Comparison of ENCODE assay signal across 19 cellular contexts in genomic region chr2:209638346-209638745, GRCh38.
A peak's percentile ranks its signal among the peaks of the same experiment; 100 is the strongest.
DNase-seq lines count a peak whose midpoint lies in the region; ATAC-seq, FAIRE-seq and TF ChIP-seq lines count a peak whose summit lies in the region.
"Had no signal": no experiment of that assay in that cellular context is flagged by ENCODE, and none has a peak within 500 bp of the region (broad histone marks: within the 10 kb centered on the region; RNA-seq: fewer than 3 reads in every experiment).

No MANE protein-coding gene starts in this region.

- no peaks in the 10 kb centered on the region for H3K9me2 ChIP-seq in GM23248 (ENCODE audit: insufficient read depth)

- H3K79me2 ChIP-seq in GM23248 (ENCODE audit: insufficient read depth), result no peaks in the 10 kb centered on the region
- H3K79me2 ChIP-seq in fibroblast of lung (ENCODE audit: control insufficient read depth, insufficient read depth, low read length), result no peaks in the 10 kb centered on the region

- in situ Hi-C loops in GM23248 (cut with MboI), result no loop called here

- ATAC-seq in HG03025 (IDR thresholded peaks at IDR 0.05; ENCODE audit: low FRiP score, unreplicated experiment), result no peak
- ATAC-seq: heart right ventricle, natural killer cell, right lobe of liver had no signal

- 1 to 7% methylated on average over 2 of the region's 2 CpGs for WGBS in GM23248 (ENCODE audit: low coverage in 1 of 2, low lambda C conversion rate in 2 of 2, missing lambda C conversion rate in 2 of 2), 2 experiments

- CTCF ChIA-PET in AG04449 (lab: Yijun Ruan, JAX), result no interaction called here

- H3K4me1 ChIP-seq in GM23248 (ENCODE audit: insufficient read depth) (peaks cover 38% of the 10 kb centered on the region), fibroblast of lung (ENCODE audit: control insufficient read depth, extremely low read depth, insufficient read depth, low read length) (no peaks in the 10 kb centered on the region)
- H3K4me1 ChIP-seq: BLaER1 treated with 17β-estradiol and CSF1 and Interleukin-3, amounts not matched to agents 10 nM and 100 nM; heart right ventricle; left ventricle myocardium inferior; right lobe of liver had no signal

- H2AFZ ChIP-seq in GM23248, result no peak overlapping the region
- H2AFZ ChIP-seq in fibroblast of lung (ENCODE audit: low read length), result no peak overlapping the region

- H3K9me3 ChIP-seq in GM23248 (ENCODE audit: low read depth) (no peaks in the 10 kb centered on the region), fibroblast of lung (ENCODE audit: control insufficient read depth, insufficient read depth, low read depth, low read length) (no peaks in the 10 kb centered on the region)
- H3K9me3 ChIP-seq: BLaER1 treated with 17β-estradiol and CSF1 and Interleukin-3, amounts not matched to agents 10 nM and 100 nM; heart right ventricle; left ventricle myocardium inferior; right lobe of liver had no signal

- H3K9ac ChIP-seq in GM23248, result no peak overlapping the region
- no peak overlapping the region for H3K9ac ChIP-seq in fibroblast of lung (ENCODE audit: insufficient read depth, low read length)
- H3K9ac ChIP-seq: BLaER1 treated with 17β-estradiol and CSF1 and Interleukin-3, amounts not matched to agents 10 nM and 100 nM had no signal

- no peak for TF ChIP-seq CTCF in AG04449 (IDR thresholded peaks at IDR 0.05; ENCODE audit: insufficient read depth, low read length, missing control alignments)
- no peak for TF ChIP-seq CTCF in fibroblast of lung (conservative IDR thresholded peaks at IDR 0.05 in 1 of 2, IDR thresholded peaks at IDR 0.05 in 1 of 2; ENCODE audit: low read depth in 1 of 2, low read length in 2 of 2)

- H4K20me1 ChIP-seq in GM23248 (ENCODE audit: insufficient read depth) (no peaks in the 10 kb centered on the region), fibroblast of lung (ENCODE audit: control insufficient read depth, extremely low read depth, insufficient read depth, low read length) (no peaks in the 10 kb centered on the region)
- H4K20me1 ChIP-seq: BLaER1 treated with 17β-estradiol and CSF1 and Interleukin-3, amounts not matched to agents 10 nM and 100 nM had no signal

- H3K36me3 ChIP-seq in GM23248 (ENCODE audit: low read depth), result no peaks in the 10 kb centered on the region
- no peaks in the 10 kb centered on the region for H3K36me3 ChIP-seq in fibroblast of lung (ENCODE audit: control insufficient read depth, insufficient read depth, low read length)
- H3K36me3 ChIP-seq: BLaER1 treated with 17β-estradiol and CSF1 and Interleukin-3, amounts not matched to agents 10 nM and 100 nM; heart right ventricle; left ventricle myocardium inferior; right lobe of liver had no signal

- POLR2A ChIA-PET in AG04449 (lab: Yijun Ruan, JAX), result no interaction called here

- H3F3A ChIP-seq in GM23248 (ENCODE audit: insufficient read depth), result peaks cover 19% of the 10 kb centered on the region

- no peak overlapping the region for H3K4me3 ChIP-seq in AG04449 (ENCODE audit: low read depth, low read length)
- no peak overlapping the region for H3K4me3 ChIP-seq in GM23248
- no peak overlapping the region for H3K4me3 ChIP-seq in fibroblast of lung (replicated peaks in 1 of 4; ENCODE audit: control extremely low read depth in 1 of 4, insufficient read depth in 1 of 4, low read depth in 3 of 4, low read length in 4 of 4)
- H3K4me3 ChIP-seq: BLaER1 treated with 17β-estradiol and CSF1 and Interleukin-3, amounts not matched to agents 10 nM and 100 nM; heart right ventricle; left ventricle myocardium inferior; right lobe of liver had no signal

- no peaks in the 10 kb centered on the region for H3K27me3 ChIP-seq in GM23248 (replicated peaks; ENCODE audit: insufficient read depth)
- H3K27me3 ChIP-seq in fibroblast of lung (ENCODE audit: control insufficient read depth, insufficient read depth, low read length), result no peaks in the 10 kb centered on the region
- H3K27me3 ChIP-seq: BLaER1 treated with 17β-estradiol and CSF1 and Interleukin-3, amounts not matched to agents 10 nM and 100 nM; heart right ventricle; right lobe of liver had no signal

- peak overlapping the region; percentile 7 for H3K4me2 ChIP-seq in GM23248 (ENCODE audit: unreplicated experiment)
- H3K4me2 ChIP-seq in fibroblast of lung (ENCODE audit: extremely low read depth, insufficient read depth, low read length), result no peak overlapping the region
- H3K4me2 ChIP-seq: BLaER1 treated with 17β-estradiol and CSF1 and Interleukin-3, amounts not matched to agents 10 nM and 100 nM had no signal

- H3K27ac ChIP-seq in GM23248 (no peak overlapping the region), fibroblast of lung (ENCODE audit: insufficient read depth, low read length) (no peak overlapping the region)
- H3K27ac ChIP-seq: BLaER1 treated with 17β-estradiol and CSF1 and Interleukin-3, amounts not matched to agents 10 nM and 100 nM; heart right ventricle; left ventricle myocardium inferior; right lobe of liver had no signal

- FAIRE-seq in RCC 7860 (lab: Jason Lieb, UNC), result peak; percentile 84

- DNase-seq in AG04449 (ENCODE audit: low read depth, low spot score) (peak; percentile 12), GM23248 (peak; percentile 70), RCC 7860 (ENCODE audit: low spot score) (peak; percentile 71), fibroblast of lung (ENCODE audit: low read depth in 2 of 2) (peak; percentile 44 to 75), NAMALWA (ENCODE audit: low spot score) (no peak), GM19240 (ENCODE audit: insufficient read length, low spot score) (no peak), activated gamma-delta T cell (lab: John Stamatoyannopoulos, UW) (no peak)
- DNase-seq: amniotic stem cell; effector CD4-positive, alpha-beta T cell; GF-D8; heart right ventricle; left ventricle myocardium inferior; natural killer cell; NCI-H146; NCI-H524 treated with DMSO at 0.1 percent for 48 hours; right lobe of liver; SHP77 treated with DMSO at 0.1 percent for 48 hours had no signal

Comparison
In these comparisons a context has a peak if more than half of its experiments do, and no peak if none do; other contexts are left out.
1. DNase-seq: peak in AG04449 (single experiment), GM23248 (single experiment), RCC 7860 (single experiment) and fibroblast of lung (2 of 2); none in NAMALWA (single experiment), GM19240 (single experiment) and activated gamma-delta T cell (single experiment).